16 cellular contexts compared by ENCODE assay signal in the genomic region with DNA sequence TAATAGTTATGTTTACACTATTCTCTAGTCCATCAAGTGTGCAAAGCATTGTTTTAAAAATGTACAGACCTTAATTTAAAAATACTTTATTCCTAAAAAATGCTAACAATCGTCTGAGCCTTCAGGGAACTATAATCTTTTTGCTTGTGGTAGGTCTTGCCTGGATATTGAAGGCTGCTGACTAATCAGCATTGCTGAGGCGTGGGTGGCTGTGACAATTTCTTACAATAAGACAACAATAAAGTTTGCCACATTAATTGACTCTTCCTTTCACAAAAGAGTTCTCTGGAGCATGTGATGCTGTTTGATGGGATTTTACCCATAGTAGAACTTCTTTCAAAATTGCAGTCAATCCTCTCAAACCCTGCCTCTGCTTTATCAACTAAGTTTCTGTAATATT.
A peak's percentile ranks its signal among the peaks of the same experiment; 100 is the strongest.
DNase-seq lines count a peak whose midpoint lies in the region; ATAC-seq, FAIRE-seq and TF ChIP-seq lines count a peak whose summit lies in the region.
"Had no signal": no experiment of that assay in that cellular context is flagged by ENCODE, and none has a peak within 500 bp of the region (broad histone marks: within the 10 kb centered on the region; RNA-seq: fewer than 3 reads in every experiment).

No MANE protein-coding gene starts in this region.

- no peak overlapping the region for H2AFZ ChIP-seq in endothelial cell of umbilical vein (ENCODE audit: low read depth, low read length)

- H3K27me3 Mint-ChIP-seq in Caco-2 (ENCODE audit: insufficient read depth, unreplicated experiment), result no peaks in the 10 kb centered on the region

- POLR2A ChIA-PET in Caco-2 (lab: Charles Lee) (no interaction called here), endothelial cell of umbilical vein (lab: Charles Lee) (no interaction called here)

- no peak overlapping the region for H3K4me3 ChIP-seq in Caco-2 (ENCODE audit: low read depth, low read length)
- no peak overlapping the region for H3K4me3 ChIP-seq in endothelial cell of umbilical vein (replicated peaks in 1 of 3; ENCODE audit: insufficient read depth in 1 of 3, low read depth in 1 of 3, low read length in 3 of 3)
- H3K4me3 ChIP-seq in left lung, result no peak overlapping the region
- H3K4me3 ChIP-seq: K562 had no signal

- H3K9me3 Mint-ChIP-seq in Caco-2 (ENCODE audit: unreplicated experiment), result peaks cover 41% of the 10 kb centered on the region

- H3K9me3 ChIP-seq in Caco-2, result peaks cover 3% of the 10 kb centered on the region; the same call in 1 of the 2 replicates
- no peaks in the 10 kb centered on the region for H3K9me3 ChIP-seq in endothelial cell of umbilical vein (replicated peaks; ENCODE audit: control insufficient read depth, insufficient read depth, low read length)
- no peaks in the 10 kb centered on the region for H3K9me3 ChIP-seq in left lung

- peaks cover 10% of the 10 kb centered on the region for H3K36me3 Mint-ChIP-seq in Caco-2 (ENCODE audit: insufficient read depth, unreplicated experiment)

- DNase-seq in Caco-2, result no peak
- DNase-seq in HCEC 1CT, result peak; percentile 29
- no peak for DNase-seq in endothelial cell of umbilical vein (ENCODE audit: low read depth, low spot score)
- peak; percentile 22 for DNase-seq in renal cortical epithelial cell (ENCODE audit: low read depth)
- no peak for DNase-seq in left lung
- DNase-seq in HK-2 (ENCODE audit: unreplicated experiment), result no peak
- DNase-seq: C1 segment of cervical spinal cord, NCI-H1092, NCI-H2227 treated with DMSO at 0.1 percent for 48 hours, NCI-H524 had no signal

- no peaks in the 10 kb centered on the region for H3K79me2 ChIP-seq in endothelial cell of umbilical vein (ENCODE audit: control insufficient read depth, insufficient read depth, low read length)

- peaks cover 16% of the 10 kb centered on the region for H3K4me1 Mint-ChIP-seq in Caco-2 (ENCODE audit: low read depth, unreplicated experiment)

- no peak overlapping the region for H3K27ac Mint-ChIP-seq in Caco-2 (ENCODE audit: unreplicated experiment)

- intact Hi-C loops in Caco-2 (cut with micrococcal nuclease; ENCODE audit: unreplicated experiment) (loop anchor here (10.0 kb wide), 1 partner anchor 472 kb away; no protein-coding TSS in a partner anchor), endothelial cell of umbilical vein (cut with micrococcal nuclease) (no loop called here), left lung (cut with DNase I) (no loop called here)

- BruUV-seq in Caco-2 (replicated peaks; lab: Mats Ljungman, UMichigan) (no TSS peak), endothelial cell of umbilical vein (replicated peaks; lab: Mats Ljungman, UMichigan) (no TSS peak)

- CTCF ChIA-PET in Caco-2 (lab: Charles Lee), result no interaction called here
- CTCF ChIA-PET in endothelial cell of umbilical vein (lab: Charles Lee), result no interaction called here

- no peaks in the 10 kb centered on the region for H3K9me1 ChIP-seq in endothelial cell of umbilical vein (replicated peaks; ENCODE audit: control insufficient read depth, extremely low read depth, insufficient read depth, low read length)

- no peaks in the 10 kb centered on the region for H3K27me3 ChIP-seq in Caco-2 (replicated peaks; ENCODE audit: control insufficient read depth, insufficient read depth, low read length)
- no peaks in the 10 kb centered on the region for H3K27me3 ChIP-seq in endothelial cell of umbilical vein (ENCODE audit: control insufficient read depth in 2 of 2, insufficient read depth in 2 of 2, low read length in 2 of 2)
- H3K27me3 ChIP-seq in left lung, result no peaks in the 10 kb centered on the region

- H3K4me1 ChIP-seq in Caco-2 (peaks cover 43% of the 10 kb centered on the region), endothelial cell of umbilical vein (ENCODE audit: control insufficient read depth, extremely low read depth, insufficient read depth, low read length) (peaks cover 4% of the 10 kb centered on the region), left lung (peaks cover 2 to 32% of the 10 kb centered on the region in 2 donors)

- no peak for TF ChIP-seq POLR2A in endothelial cell of umbilical vein (IDR thresholded peaks at IDR 0.05; ENCODE audit: low read depth, low read length)

- no peaks in the 10 kb centered on the region for H3K36me3 ChIP-seq in Caco-2 (ENCODE audit: control insufficient read depth, insufficient read depth, low read length)
- no peaks in the 10 kb centered on the region for H3K36me3 ChIP-seq in endothelial cell of umbilical vein (ENCODE audit: control insufficient read depth in 2 of 2, extremely low read depth in 1 of 2, insufficient read depth in 2 of 2, low read length in 2 of 2)
- no peaks in the 10 kb centered on the region for H3K36me3 ChIP-seq in left lung

- TF ChIP-seq CTCF in Caco-2 (IDR thresholded peaks at IDR 0.05; ENCODE audit: insufficient read depth in 1 of 2, low read depth in 1 of 2, low read length in 1 of 2, severe bottlenecking in 1 of 2, unreplicated experiment in 1 of 2) (no peak), endothelial cell of umbilical vein (IDR thresholded peaks at IDR 0.05; ENCODE audit: extremely low read depth in 1 of 2, insufficient read depth in 1 of 2, low read depth in 1 of 2, low read length in 2 of 2) (no peak), left lung (IDR thresholded peaks at IDR 0.05) (no peak)

- FAIRE-seq in endothelial cell of umbilical vein (lab: Jason Lieb, UNC), result peak; percentile 55
- FAIRE-seq: GM19239, K562 had no signal

- no peak for ATAC-seq in left lung
- no peak for ATAC-seq in HG02840 (IDR thresholded peaks at IDR 0.05; ENCODE audit: low FRiP score, unreplicated experiment)
- no peak for ATAC-seq in GM19351 (IDR thresholded peaks at IDR 0.05; ENCODE audit: unreplicated experiment)
- ATAC-seq: K562, Panc1, Right ventricle myocardium inferior had no signal

- H3K4me2 ChIP-seq in endothelial cell of umbilical vein (ENCODE audit: insufficient read depth, low read length), result no peak overlapping the region

- H3K27ac ChIP-seq in endothelial cell of umbilical vein (ENCODE audit: insufficient read depth, low read depth, low read length) (no peak overlapping the region), left lung (no peak overlapping the region)

- no peaks in the 10 kb centered on the region for H4K20me1 ChIP-seq in endothelial cell of umbilical vein (replicated peaks; ENCODE audit: control insufficient read depth, extremely low read depth, insufficient read depth, low read length)

- dilution Hi-C loops in endothelial cell of umbilical vein (cut with MboI; ENCODE audit: extremely low pct_ligation_motif_present, low sequenced_read_pairs), result no loop called here

- H3K9ac ChIP-seq in endothelial cell of umbilical vein (replicated peaks; ENCODE audit: extremely low read depth, insufficient read depth, low read length), result no peak overlapping the region

- H3K4me3 Mint-ChIP-seq in Caco-2 (ENCODE audit: unreplicated experiment), result peak overlapping the region; percentile 5

TF ChIP-seq in endothelial cell of umbilical vein, 7 proteins besides CTCF, POLR2A, EP300 and RAD21:
- TF ChIP-seq JUN (IDR thresholded peaks at IDR 0.05; ENCODE audit: borderline replicate concordance, insufficient read depth, insufficient read length, low read depth) (no peak), GATA2 (IDR thresholded peaks at IDR 0.05; ENCODE audit: insufficient read depth, insufficient read length, low read depth, low read length) (no peak), EZH2 (IDR thresholded peaks at IDR 0.05; ENCODE audit: borderline replicate concordance, low read depth, low read length, severe bottlenecking) (no peak), FOS (IDR thresholded peaks at IDR 0.05; ENCODE audit: borderline replicate concordance, insufficient read depth, low read length) (no peak), POLR2AphosphoS5 (IDR thresholded peaks at IDR 0.05; ENCODE audit: insufficient read depth, low read depth, low read length) (no peak), MYC (IDR thresholded peaks at IDR 0.05; ENCODE audit: low read depth, low read length) (no peak)
- TF ChIP-seq, protein P1, sequence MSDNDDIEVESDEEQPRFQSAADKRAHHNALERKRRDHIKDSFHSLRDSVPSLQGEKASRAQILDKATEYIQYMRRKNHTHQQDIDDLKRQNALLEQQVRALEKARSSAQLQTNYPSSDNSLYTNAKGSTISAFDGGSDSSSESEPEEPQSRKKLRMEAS (IDR thresholded peaks at IDR 0.05; ENCODE audit: insufficient read depth, insufficient read length), result no peak
TF ChIP-seq in endothelial cell of umbilical vein: peak in this region for 0.

Comparison
In these comparisons a context has a peak if more than half of its experiments do, and no peak if none do; other contexts are left out.
1. DNase-seq: peak in HCEC 1CT (single experiment) and renal cortical epithelial cell (single experiment); none in Caco-2 (0 of 2), endothelial cell of umbilical vein (single experiment), left lung (0 of 2) and HK-2 (single experiment).